Comparison of ENCODE assay signal across 26 cellular contexts in genomic region chr2:3641841-3642421, GRCh38. TPM values are rescaled to one million over a fixed set of nuclear protein-coding genes. Genes with fewer than 3 reads are reported as not detected.
A peak's percentile ranks its signal among the peaks of the same experiment; 100 is the strongest.
DNase-seq lines count a peak whose midpoint lies in the region; ATAC-seq and TF ChIP-seq lines count a peak whose summit lies in the region.
"Had no signal": no experiment of that assay in that cellular context is flagged by ENCODE, and none has a peak within 500 bp of the region (broad histone marks: within the 10 kb centered on the region; RNA-seq: fewer than 3 reads in every experiment).

No MANE protein-coding gene starts in this region.

- H3K4me1 ChIP-seq in Peyer's patch (no peaks in the 10 kb centered on the region), foreskin keratinocyte (no peaks in the 10 kb centered on the region), mesendoderm (ENCODE audit: control insufficient read depth, low read depth, low read length) (no peaks in the 10 kb centered on the region)
- H3K4me1 ChIP-seq: psoas muscle had no signal

- H3K4me3 ChIP-seq in Peyer's patch (no peak overlapping the region), mesendoderm (ENCODE audit: low read length) (no peak overlapping the region), MG63 (no peak overlapping the region)
- H3K4me3 ChIP-seq: psoas muscle, smooth muscle cell had no signal

- no peak overlapping the region for H3K4me2 ChIP-seq in mesendoderm (ENCODE audit: low read length)
- H3K4me2 ChIP-seq: smooth muscle cell had no signal

- H4K5ac ChIP-seq in mesendoderm (ENCODE audit: low read length): no peak overlapping the region

- no peak overlapping the region for H4K8ac ChIP-seq in mesendoderm (ENCODE audit: low read depth, low read length)

- no peak for TF ChIP-seq CTCF in Peyer's patch (IDR thresholded peaks at IDR 0.05)
- TF ChIP-seq CTCF in foreskin keratinocyte (conservative IDR thresholded peaks at IDR 0.05): no peak

- H3K9me3 ChIP-seq in Peyer's patch: no peaks in the 10 kb centered on the region
- H3K9me3 ChIP-seq in MG63: no peaks in the 10 kb centered on the region
- H3K9me3 ChIP-seq: psoas muscle had no signal

- no peak for TF ChIP-seq POLR2A in Peyer's patch (IDR thresholded peaks at IDR 0.05)

- ATAC-seq in foreskin keratinocyte (peak; percentile 12), HG03439 (IDR thresholded peaks at IDR 0.05; ENCODE audit: unreplicated experiment) (no peak)
- ATAC-seq: activated CD4-positive, alpha-beta T cell treated with anti-CD3 and anti-CD28 coated beads for 36 hours; activated T-helper 17 cell treated with anti-CD3 and anti-CD28 coated beads, Interleukin-2, amount 50 U/mL, for 72 hours; naive thymus-derived CD8-positive, alpha-beta T cell; psoas muscle had no signal

- H3K9ac ChIP-seq in mesendoderm (ENCODE audit: low read length): no peak overlapping the region

- intact Hi-C loops in posterior vena cava (cut with DNase I): no loop called here

- no CpG with 5 or more reads among the region's 26 CpGs for WGBS in mesendoderm (ENCODE audit: extremely low coverage, insufficient coverage, low lambda C conversion rate)

- H2BK120ac ChIP-seq in mesendoderm (ENCODE audit: low read depth, low read length): no peak overlapping the region

- H3K79me1 ChIP-seq in mesendoderm (ENCODE audit: low read length): no peaks in the 10 kb centered on the region

- no peak overlapping the region for H3K18ac ChIP-seq in mesendoderm (ENCODE audit: low read length)

- H3K27me3 ChIP-seq in Peyer's patch (no peaks in the 10 kb centered on the region), foreskin keratinocyte (peaks cover 5% of the 10 kb centered on the region), mesendoderm (ENCODE audit: insufficient read depth, low read length, poor library complexity) (no peaks in the 10 kb centered on the region), MG63 (no peaks in the 10 kb centered on the region)

- H3K56ac ChIP-seq in mesendoderm (ENCODE audit: low read length): no peak overlapping the region

- H3K79me2 ChIP-seq in mesendoderm (ENCODE audit: control insufficient read depth, insufficient read depth, low read length): no peaks in the 10 kb centered on the region

- H2BK15ac ChIP-seq in mesendoderm (replicated peaks; ENCODE audit: low read depth): no peak overlapping the region

- no peak overlapping the region for H3K27ac ChIP-seq in Peyer's patch
- no peak overlapping the region for H3K27ac ChIP-seq in foreskin keratinocyte
- no peak overlapping the region for H3K27ac ChIP-seq in mesendoderm (ENCODE audit: low read depth, low read length)
- H3K27ac ChIP-seq: C4-2B, psoas muscle had no signal

- no peak overlapping the region for H3K4ac ChIP-seq in mesendoderm (ENCODE audit: low read depth, low read length)

- H3K36me3 ChIP-seq in Peyer's patch (no peaks in the 10 kb centered on the region), mesendoderm (ENCODE audit: control insufficient read depth, insufficient read depth, low read length) (no peaks in the 10 kb centered on the region), MG63 (no peaks in the 10 kb centered on the region)

- H2AK5ac ChIP-seq in mesendoderm (ENCODE audit: low read length): no peak overlapping the region

- H2BK5ac ChIP-seq in mesendoderm (ENCODE audit: low read length): no peak overlapping the region

- no peak overlapping the region for H3K23ac ChIP-seq in mesendoderm (ENCODE audit: low read length)

- peak; percentile 1 for DNase-seq in ELF-1 (ENCODE audit: low read depth, low spot score)
- DNase-seq in Peyer's patch: peak in 2 of 3 donors; percentile 34 to 43
- no peak for DNase-seq in foreskin keratinocyte
- peak; percentile 72 for DNase-seq in posterior vena cava (ENCODE audit: low spot score)
- no peak for DNase-seq in mesendoderm
- DNase-seq in amygdala (lab: John Stamatoyannopoulos, UW): no peak
- DNase-seq in MG63: no peak
- DNase-seq: activated CD4-positive, alpha-beta T cell treated with anti-CD3 and anti-CD28 coated beads for 36 hours; dermis blood vessel endothelial cell; EL; hypothalamus; kidney; NCI-H2171 treated with DMSO at 0.1 percent for 48 hours; NCI-H69; Right ventricle myocardium superior; stimulated activated CD4-positive, alpha-beta T cell treated with anti-CD3 and anti-CD28 coated beads, Interleukin-4, amount 100 ng/mL, for 24 hours; SW 1271 had no signal

RNA-seq across cellular contexts. Expression of gene ALLC, which starts 16.1 kb away (rescaled TPM):
- not detected for total RNA-seq in Peyer's patch
- not detected in 2 replicates for total RNA-seq in foreskin keratinocyte
- polyA plus RNA-seq in foreskin keratinocyte: not detected in 2 replicates
- not detected for total RNA-seq in posterior vena cava
- not detected for polyA plus RNA-seq in mesendoderm (2013, experiment 1 of 2)
- polyA plus RNA-seq in mesendoderm (2013, experiment 2 of 2): not detected
- total RNA-seq in MG63 (2014; rRNA removed; shearing (Covaris generic); ENCODE audit: low replicate concordance): not detected in 2 replicates
- total RNA-seq: activated CD4-positive, alpha-beta T cell treated with anti-CD3 and anti-CD28 coated beads for 36 hours; activated T-helper 17 cell treated with anti-CD3 and anti-CD28 coated beads, Interleukin-2, amount 50 U/mL, for 72 hours; bronchial epithelial cell; dermis blood vessel endothelial cell; epithelial cell of proximal tubule; kidney; naive thymus-derived CD8-positive, alpha-beta T cell; psoas muscle; Right ventricle myocardium superior; smooth muscle cell had no signal
- polyA plus RNA-seq: AG04450; naive thymus-derived CD8-positive, alpha-beta T cell; psoas muscle; smooth muscle cell had no signal

RNA-seq across cellular contexts. Expression of gene COLEC11, which starts 47.0 kb away (rescaled TPM):
- 1 to 10 TPM in 2 of 4 donors, under 1 TPM in 1, not detected in 1; 0.70 to 5.8 (median 1.1) TPM for total RNA-seq in Peyer's patch
- not detected in 2 replicates for total RNA-seq in foreskin keratinocyte
- polyA plus RNA-seq in foreskin keratinocyte: not detected in 2 replicates
- 1 to 10 TPM in 1 of 2 donors, under 1 TPM in 1; 0.71 to 3.8 TPM for total RNA-seq in posterior vena cava
- polyA plus RNA-seq in mesendoderm (2013, experiment 1 of 2): 0.22 TPM
- polyA plus RNA-seq in mesendoderm (2013, experiment 2 of 2): 0.15 TPM
- total RNA-seq in MG63 (2014; rRNA removed; shearing (Covaris generic); ENCODE audit: low replicate concordance): 2.1 TPM in 1 of 2 replicates, not detected in the other
- polyA plus RNA-seq: naive thymus-derived CD8-positive, alpha-beta T cell had no signal

Comparison
In these comparisons a context has a peak if more than half of its experiments do, and no peak if none do; other contexts are left out.
1. DNase-seq: peak in ELF-1 (single experiment), Peyer's patch (2 of 3) and posterior vena cava (single experiment); none in foreskin keratinocyte (0 of 2), mesendoderm (single experiment), amygdala (0 of 56) and MG63 (single experiment).